17 cellular contexts compared by ENCODE assay signal in the genomic region with DNA sequence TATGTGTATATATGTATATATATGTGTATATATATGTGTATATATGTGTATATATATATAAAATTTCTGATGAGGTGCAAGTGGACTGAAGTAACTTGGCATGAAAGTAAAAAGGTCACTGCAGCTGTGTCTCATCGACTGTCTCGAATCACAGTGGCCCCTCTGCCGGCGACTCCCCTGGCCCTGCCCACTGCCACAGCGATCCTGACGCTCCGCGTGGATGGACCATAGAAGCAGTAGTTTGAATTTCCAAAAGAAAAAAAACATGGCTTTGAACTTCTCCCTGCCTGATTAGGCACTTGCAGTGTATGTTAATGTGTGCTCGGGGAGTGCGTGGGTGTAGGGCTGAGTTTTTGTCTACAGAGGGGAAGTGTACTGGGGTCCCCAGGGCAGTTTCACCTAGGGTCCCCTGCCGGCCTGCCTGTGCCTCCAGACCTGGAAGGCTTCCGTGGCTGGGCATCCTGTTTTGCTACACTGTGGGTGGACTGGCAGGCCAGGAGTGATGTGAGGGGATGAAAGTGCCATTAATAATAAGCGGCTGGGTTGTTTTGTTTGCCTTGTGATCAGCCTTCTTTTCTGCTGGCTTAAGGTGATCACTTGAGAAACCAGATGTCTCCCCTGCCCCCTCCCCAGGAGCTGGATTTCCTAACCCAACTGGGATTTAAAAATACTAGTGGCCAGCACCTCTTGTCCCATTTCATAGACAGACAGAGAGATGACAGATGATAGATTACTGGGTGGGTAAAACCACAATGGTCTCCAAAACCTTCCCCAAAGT. TPM values are rescaled to one million over a fixed set of nuclear protein-coding genes. Genes with fewer than 3 reads are reported as not detected.
DNase-seq lines count a peak whose midpoint lies in the region; FAIRE-seq and TF ChIP-seq lines count a peak whose summit lies in the region.
"Had no signal": no experiment of that assay in that cellular context is flagged by ENCODE, and none has a peak within 500 bp of the region (broad histone marks: within the 10 kb centered on the region; RNA-seq: fewer than 3 reads in every experiment).

No MANE protein-coding gene starts in this region.

- H3F3A ChIP-seq in Loucy (ENCODE audit: low read depth) (no peaks in the 10 kb centered on the region), neural progenitor cell (ENCODE audit: low read depth) (peaks cover 97% of the 10 kb centered on the region)

- H3K4me2 ChIP-seq in Loucy (ENCODE audit: low read depth, low read length, poor library complexity, severe bottlenecking) (no peak overlapping the region), neural progenitor cell (peak overlapping the region; percentile 93)
- H3K4me2 ChIP-seq: BLaER1 had no signal

- H4K20me1 ChIP-seq in Loucy (ENCODE audit: insufficient read depth, low read length, poor library complexity, severe bottlenecking) (no peaks in the 10 kb centered on the region), neural progenitor cell (ENCODE audit: low read depth) (peaks cover 44% of the 10 kb centered on the region)

- H3K9me3 ChIP-seq in Loucy (ENCODE audit: insufficient read depth, low read depth, low read length) (no peaks in the 10 kb centered on the region), neural progenitor cell (ENCODE audit: low read depth) (no peaks in the 10 kb centered on the region), uterus (no peaks in the 10 kb centered on the region)
- H3K9me3 ChIP-seq: right lobe of liver, suprapubic skin had no signal

- H3K36me3 ChIP-seq in H7 (replicated peaks; ENCODE audit: control insufficient read depth, insufficient read depth, low read length) (peaks cover 5% of the 10 kb centered on the region), Loucy (ENCODE audit: insufficient read depth, low read length) (no peaks in the 10 kb centered on the region), neural progenitor cell (peaks cover 11% of the 10 kb centered on the region), uterus (no peaks in the 10 kb centered on the region)
- H3K36me3 ChIP-seq: BLaER1, cardiac muscle cell, right lobe of liver, suprapubic skin had no signal

- H3K4me3 ChIP-seq in H7 (ENCODE audit: insufficient read depth, low read depth, low read length) (no peak overlapping the region), Loucy (ENCODE audit: low read length, poor library complexity, severe bottlenecking) (no peak overlapping the region), dorsolateral prefrontal cortex (peak overlapping the region in 15 of 59 donors; percentile 4 to 64 (median 56)), neural progenitor cell (peak overlapping the region; percentile 56), uterus (no peak overlapping the region)
- H3K4me3 ChIP-seq: BLaER1, right lobe of liver had no signal

- H3K9me2 ChIP-seq in Loucy (replicated peaks; ENCODE audit: low read depth, low read length): no peaks in the 10 kb centered on the region

- no peaks in the 10 kb centered on the region for H3K79me2 ChIP-seq in Loucy (ENCODE audit: insufficient read depth, low read length)
- peaks cover 71% of the 10 kb centered on the region for H3K79me2 ChIP-seq in neural progenitor cell (ENCODE audit: low read depth)

- H3K27me3 Mint-ChIP-seq in neural progenitor cell (ENCODE audit: insufficient read depth, low read depth): peaks cover 3% of the 10 kb centered on the region
- H3K27me3 Mint-ChIP-seq in MCF 10A (ENCODE audit: insufficient read depth, unreplicated experiment): no peaks in the 10 kb centered on the region

- CTCF ChIA-PET in MCF 10A (lab: Yijun Ruan, JAX): no interaction called here

- no peak for TF ChIP-seq POLR2A in uterus (IDR thresholded peaks at IDR 0.05)

- no peak overlapping the region for H3K9ac ChIP-seq in Loucy (ENCODE audit: low read depth, low read length, poor library complexity, severe bottlenecking)
- H3K9ac ChIP-seq in neural progenitor cell: no peak overlapping the region
- H3K9ac ChIP-seq: BLaER1 had no signal

- peak overlapping the region; percentile 23; the same call in 1 of the 2 replicates for H2AFZ ChIP-seq in Loucy (ENCODE audit: low read length)
- H2AFZ ChIP-seq in neural progenitor cell (replicated peaks): no peak overlapping the region

- H3K4me1 ChIP-seq in Loucy (ENCODE audit: insufficient read depth, low read length, poor library complexity, severe bottlenecking) (no peaks in the 10 kb centered on the region), neural progenitor cell (peaks cover 78% of the 10 kb centered on the region), uterus (peaks cover 0 to 12% of the 10 kb centered on the region in 2 donors)
- H3K4me1 ChIP-seq: BLaER1 had no signal

- intact Hi-C loops in dorsolateral prefrontal cortex (cut with DNase I) (no loop called here), MCF 10A (cut with micrococcal nuclease) (no loop called here), uterus (cut with DNase I; ENCODE audit: low total_unique reads) (no loop called here)

- H3K4me1 Mint-ChIP-seq in neural progenitor cell (peaks cover 75% of the 10 kb centered on the region), MCF 10A (ENCODE audit: insufficient read depth, unreplicated experiment) (no peaks in the 10 kb centered on the region)

- FAIRE-seq in urothelium cell line (lab: Jason Lieb, UNC): no peak

- H3K9me3 Mint-ChIP-seq in neural progenitor cell (no peaks in the 10 kb centered on the region), MCF 10A (ENCODE audit: unreplicated experiment) (no peaks in the 10 kb centered on the region)
- H3K9me3 Mint-ChIP-seq: activated naive CD8-positive, alpha-beta T cell treated with anti-CD3 and anti-CD28 coated beads, Interleukin-2, amount 10 ng/mL, durations not matched to agents 7 days and 5 days; activated T-cell treated with anti-CD3 and anti-CD28 coated beads, Interleukin-2, amount 50 U/mL, for 24 hours had no signal

- H3K27ac ChIP-seq in dorsolateral prefrontal cortex: peak overlapping the region in 52 of 59 donors; percentile 5 to 97 (median 66)
- H3K27ac ChIP-seq in neural progenitor cell: no peak overlapping the region
- H3K27ac ChIP-seq in uterus: no peak overlapping the region
- H3K27ac ChIP-seq: BLaER1, cardiac muscle cell, right lobe of liver, suprapubic skin had no signal

- BruUV-seq in MCF 10A (replicated peaks; lab: Mats Ljungman, UMichigan): no TSS peak

- TF ChIP-seq CTCF in Loucy (conservative IDR thresholded peaks at IDR 0.05; ENCODE audit: low read length): no peak
- no peak for TF ChIP-seq CTCF in dorsolateral prefrontal cortex (IDR thresholded peaks at IDR 0.05 in 54 of 56, conservative IDR thresholded peaks at IDR 0.05 in 2 of 56; ENCODE audit: low read depth in 1 of 56, partially characterized antibody in 56 of 56)
- no peak for TF ChIP-seq CTCF in neural progenitor cell (IDR thresholded peaks at IDR 0.05)
- TF ChIP-seq CTCF in MCF 10A (IDR thresholded peaks at IDR 0.05; ENCODE audit: unreplicated experiment): no peak
- no peak for TF ChIP-seq CTCF in uterus (IDR thresholded peaks at IDR 0.05)

- H3K4me3 Mint-ChIP-seq in neural progenitor cell (peak overlapping the region; percentile 64), MCF 10A (ENCODE audit: unreplicated experiment) (no peak overlapping the region)

- POLR2A ChIA-PET in MCF 10A (lab: Yijun Ruan, JAX): no interaction called here

- H3K27me3 ChIP-seq in H7 (ENCODE audit: control insufficient read depth, insufficient read depth, low read length): peaks cover 59% of the 10 kb centered on the region
- H3K27me3 ChIP-seq in Loucy (ENCODE audit: insufficient read depth, low read length, poor library complexity, severe bottlenecking): no peaks in the 10 kb centered on the region
- peaks cover 0 to 100% (median 91%) of the 10 kb centered on the region in 45 donors for H3K27me3 ChIP-seq in dorsolateral prefrontal cortex
- peaks cover 18% of the 10 kb centered on the region for H3K27me3 ChIP-seq in neural progenitor cell
- H3K27me3 ChIP-seq in uterus: peaks cover 10 to 94% of the 10 kb centered on the region in 2 donors

- H3K27ac Mint-ChIP-seq in neural progenitor cell (peak overlapping the region; percentile 65), MCF 10A (ENCODE audit: low read depth, unreplicated experiment) (no peak overlapping the region)
- H3K27ac Mint-ChIP-seq: activated naive CD8-positive, alpha-beta T cell treated with anti-CD3 and anti-CD28 coated beads, Interleukin-2, amount 10 ng/mL, durations not matched to agents 7 days and 5 days; activated T-cell treated with anti-CD3 and anti-CD28 coated beads, Interleukin-2, amount 50 U/mL, for 24 hours had no signal

- H3K36me3 Mint-ChIP-seq in neural progenitor cell (peaks cover 18% of the 10 kb centered on the region), MCF 10A (ENCODE audit: insufficient read depth, unreplicated experiment) (no peaks in the 10 kb centered on the region)

- DNase-seq in H7 (peak; percentile 59), dorsolateral prefrontal cortex (peak in 1 of 10 donors; percentile 50), neural progenitor cell (ENCODE audit: low spot score) (peak; percentile 39), MCF 10A (ENCODE audit: unreplicated experiment) (no peak), uterus (no peak), urothelium cell line (ENCODE audit: low spot score) (no peak)
- DNase-seq: activated CD4-positive, alpha-beta T cell treated with anti-CD3 and anti-CD28 coated beads, Interleukin-2, amount 50 U/mL, for 1 hour; activated naive CD8-positive, alpha-beta T cell treated with anti-CD3 and anti-CD28 coated beads, Interleukin-2, amount 10 ng/mL, durations not matched to agents 7 days and 5 days; activated T-cell treated with anti-CD3 and anti-CD28 coated beads, Interleukin-2, amount 50 U/mL, for 24 hours; right lobe of liver; stimulated activated CD4-positive, alpha-beta T cell treated with anti-CD3 and anti-CD28 coated beads, Interleukin-1b, Interleukin-23, amount 100 ng/mL, for 48 hours had no signal

RNA-seq across cellular contexts. Expression of gene ZIC5, which starts 10.7 kb away (rescaled TPM):
- 45.9 and 51.4 TPM in 2 replicates for total RNA-seq in H7 (2014; rRNA removed; shearing (Covaris generic))
- total RNA-seq in dorsolateral prefrontal cortex (10 to 100 TPM in 1 of 120 experiments, 1 to 10 TPM in 118, under 1 TPM in 1; 0.91 to 10.4 (median 3.1) TPM), neural progenitor cell (ENCODE audit: low replicate concordance) (29.0 and 35.7 TPM in 2 replicates), MCF 10A (2022) (not detected in 2 replicates), uterus (not detected)
- total RNA-seq: activated naive CD8-positive, alpha-beta T cell treated with anti-CD3 and anti-CD28 coated beads, Interleukin-2, amount 10 ng/mL, durations not matched to agents 7 days and 5 days; lower leg skin; naive thymus-derived CD8-positive, alpha-beta T cell; right lobe of liver; suprapubic skin had no signal

RNA-seq across cellular contexts. Expression of gene ZIC2, which starts 20.7 kb away (rescaled TPM):
- 93.0 and 96.6 TPM in 2 replicates for total RNA-seq in H7 (2014; rRNA removed; shearing (Covaris generic))
- total RNA-seq in dorsolateral prefrontal cortex (10 to 100 TPM in 117 of 120 experiments, 1 to 10 TPM in 3; 6.5 to 90.1 (median 24.5) TPM), neural progenitor cell (ENCODE audit: low replicate concordance) (52.4 and 87.3 TPM in 2 replicates), MCF 10A (2022) (7.0 and 8.2 TPM in 2 replicates), uterus (not detected)
- total RNA-seq: activated naive CD8-positive, alpha-beta T cell treated with anti-CD3 and anti-CD28 coated beads, Interleukin-2, amount 10 ng/mL, durations not matched to agents 7 days and 5 days; naive thymus-derived CD8-positive, alpha-beta T cell; suprapubic skin had no signal

Comparison
In these comparisons a context has a peak if more than half of its experiments do, and no peak if none do; other contexts are left out.
1. DNase-seq: peak in H7 (single experiment) and neural progenitor cell (single experiment); none in MCF 10A (single experiment), uterus (0 of 2) and urothelium cell line (single experiment).
2. H3K27ac ChIP-seq: peak in dorsolateral prefrontal cortex (52 of 59); none in neural progenitor cell (single experiment) and uterus (0 of 2).